1 cellular context compared by ENCODE assay signal in genomic region chr1:112141923-112142322, GRCh38.
TF ChIP-seq lines count a peak whose summit lies in the region.

No MANE protein-coding gene starts in this region.

TF ChIP-seq in GM23338, 12 proteins besides CTCF, POLR2A, EP300 and RAD21 (continued from another document):
- TF ChIP-seq REST (IDR thresholded peaks at IDR 0.05; ENCODE audit: unreplicated experiment) (no peak), EZH2phosphoT487 (IDR thresholded peaks at IDR 0.05; ENCODE audit: unreplicated experiment) (no peak)
